23 cellular contexts compared by ENCODE assay signal in genomic region chr10:91073301-91073780, GRCh38.
"Had no signal": no experiment of that assay in that cellular context is flagged by ENCODE, and none has a peak within 500 bp of the region (broad histone marks: within the 10 kb centered on the region; RNA-seq: fewer than 3 reads in every experiment).

No MANE protein-coding gene starts in this region.

- H3K9me3 ChIP-seq: colonic mucosa, gastrocnemius medialis, heart right ventricle, left lung, lower lobe of right lung had no signal

- H3K27me3 ChIP-seq: colonic mucosa, dorsolateral prefrontal cortex, gastrocnemius medialis, heart right ventricle, left lung had no signal

- ATAC-seq: esophagus mucosa; gastrocnemius medialis; heart right ventricle; left cardiac atrium; left lung; left ventricle myocardium superior; lower lobe of right lung; naive thymus-derived CD4-positive, alpha-beta T cell had no signal

- FAIRE-seq: islet of Langerhans, keratinocyte had no signal

- H3K4me3 ChIP-seq: colonic mucosa, dorsolateral prefrontal cortex, gastrocnemius medialis, heart right ventricle, left lung, lower lobe of right lung had no signal

- H3K36me3 ChIP-seq: colonic mucosa, gastrocnemius medialis, heart right ventricle, left lung, lower lobe of right lung had no signal

- DNase-seq: colonic mucosa; cortex of kidney; dorsolateral prefrontal cortex; effector CD4-positive, alpha-beta T cell; effector memory CD4-positive, alpha-beta T cell; erythroblast; foreskin fibroblast; foreskin melanocyte; gastrocnemius medialis; glutamatergic neuron; head of caudate nucleus; heart right ventricle; hippocampal formation; left cardiac atrium; left lung; left ventricle myocardium superior; lower lobe of right lung; mesenchymal stem cell; naive thymus-derived CD4-positive, alpha-beta T cell had no signal

- H3K27ac ChIP-seq: colonic mucosa, epithelial cell of prostate, gastrocnemius medialis, heart right ventricle, left lung, lower lobe of right lung had no signal
